30 cellular contexts compared by ENCODE assay signal in genomic region chr5:45648744-45649143, GRCh38. TPM values are rescaled to one million over a fixed set of nuclear protein-coding genes. Genes with fewer than 3 reads are reported as not detected.
"Had no signal": no experiment of that assay in that cellular context is flagged by ENCODE, and none has a peak within 500 bp of the region (broad histone marks: within the 10 kb centered on the region; RNA-seq: fewer than 3 reads in every experiment).

No MANE protein-coding gene starts in this region.

- H3K9me3 Mint-ChIP-seq: nephron had no signal

- H3K4me3 Mint-ChIP-seq: naive thymus-derived CD4-positive, alpha-beta T cell; nephron; stimulated activated effector memory CD8-positive, alpha-beta T cell treated with anti-CD3 and anti-CD28 coated beads, Interleukin-12 subunit alpha, Interleukin-12 subunit beta, amount 100 ng/mL, for 72 hours had no signal

- DNase-seq: dermis blood vessel endothelial cell; effector memory CD4-positive, alpha-beta T cell; erythroblast; esophagus squamous epithelium; foreskin melanocyte; glutamatergic neuron; heart right ventricle; hippocampal formation; kidney; left lung; mesenchymal stem cell; midbrain; naive thymus-derived CD4-positive, alpha-beta T cell; nucleus accumbens; right cardiac atrium; sigmoid colon; stimulated activated CD4-positive, alpha-beta T cell treated with anti-CD3 and anti-CD28 coated beads, Interleukin-2, amount 100 ng/mL, for 24 hours; stimulated activated CD4-positive, alpha-beta T cell treated with anti-CD3 and anti-CD28 coated beads, Interleukin-4, amount 100 ng/mL, for 24 hours; stimulated activated naive CD4-positive, alpha-beta T cell treated with Interleukin-2 at 50 U/mL for 16 hours; stomach; thyroid gland; trophoblast cell had no signal

- ATAC-seq: heart right ventricle; left lung; naive thymus-derived CD4-positive, alpha-beta T cell; right cardiac atrium; stimulated activated effector memory CD8-positive, alpha-beta T cell treated with anti-CD3 and anti-CD28 coated beads, Interleukin-12 subunit alpha, Interleukin-12 subunit beta, amount 100 ng/mL, for 72 hours had no signal

- H3K36me3 ChIP-seq: esophagus squamous epithelium, heart right ventricle, left lung, prostate gland, sigmoid colon, stomach, thyroid gland, vagina had no signal

- H3K4me1 ChIP-seq: esophagus squamous epithelium, heart right ventricle, left lung, prostate gland, sigmoid colon, stomach, thyroid gland, vagina had no signal

- H3K27ac ChIP-seq: coronary artery, esophagus squamous epithelium, heart right ventricle, left lung, prostate gland, sigmoid colon, stomach, thyroid gland, vagina had no signal

- H3K36me3 Mint-ChIP-seq: naive thymus-derived CD4-positive, alpha-beta T cell; stimulated activated effector memory CD8-positive, alpha-beta T cell treated with anti-CD3 and anti-CD28 coated beads, Interleukin-12 subunit alpha, Interleukin-12 subunit beta, amount 100 ng/mL, for 72 hours had no signal

- H3K4me1 Mint-ChIP-seq: naive thymus-derived CD4-positive, alpha-beta T cell; nephron; stimulated activated effector memory CD8-positive, alpha-beta T cell treated with anti-CD3 and anti-CD28 coated beads, Interleukin-12 subunit alpha, Interleukin-12 subunit beta, amount 100 ng/mL, for 72 hours had no signal

- H3K9me3 ChIP-seq: esophagus squamous epithelium, heart right ventricle, left lung, prostate gland, sigmoid colon, stomach, thyroid gland, vagina had no signal

- H3K27me3 Mint-ChIP-seq: naive thymus-derived CD4-positive, alpha-beta T cell had no signal

- H3K27ac Mint-ChIP-seq: naive thymus-derived CD4-positive, alpha-beta T cell; nephron; stimulated activated effector memory CD8-positive, alpha-beta T cell treated with anti-CD3 and anti-CD28 coated beads, Interleukin-12 subunit alpha, Interleukin-12 subunit beta, amount 100 ng/mL, for 72 hours had no signal

- H3K27me3 ChIP-seq: esophagus squamous epithelium, heart right ventricle, left lung, sigmoid colon, stomach, thyroid gland, vagina had no signal

- H3K4me3 ChIP-seq: coronary artery, esophagus squamous epithelium, heart right ventricle, left lung, prostate gland, sigmoid colon, stomach, thyroid gland, vagina had no signal

RNA-seq across cellular contexts. Expression of gene HCN1, which starts 47.4 kb away (rescaled TPM):
- total RNA-seq: dermis blood vessel endothelial cell; kidney; lung microvascular endothelial cell; naive thymus-derived CD4-positive, alpha-beta T cell; osteocyte; ureter; vagina had no signal
- polyA plus RNA-seq: naive thymus-derived CD4-positive, alpha-beta T cell had no signal
